ENCODE assay signal across 8 cellular contexts in genomic region chr18:7038330-7038846, GRCh38.
DNase-seq lines count a peak whose midpoint lies in the region; ATAC-seq and TF ChIP-seq lines count a peak whose summit lies in the region.

No MANE protein-coding gene starts in this region.

- peak; percentile 97 for ATAC-seq in foreskin keratinocyte

- peak overlapping the region in 1 of 2 donors; percentile 34 for H3K4me3 Mint-ChIP-seq in CD14-positive monocyte

- intact Hi-C loops in CD14-positive monocyte (cut with micrococcal nuclease) (no loop called here), prostate gland (cut with DNase I) (loop anchor here (5.0 kb wide), 1 partner anchor 139 kb away; no protein-coding TSS in a partner anchor)

- peaks cover 0 to 6% (median 2%) of the 10 kb centered on the region in 7 donors for H3K9me3 Mint-ChIP-seq in CD14-positive monocyte

- H3K4me1 Mint-ChIP-seq in CD14-positive monocyte = peaks cover 4% of the 10 kb centered on the region

- TF ChIP-seq CTCF in CD14-positive monocyte (IDR thresholded peaks at IDR 0.05) = peak; percentile 23
- TF ChIP-seq CTCF in foreskin keratinocyte (conservative IDR thresholded peaks at IDR 0.05) = peak; percentile 87
- peak; percentile 46 to 83 (median 61) for TF ChIP-seq CTCF in prostate gland (IDR thresholded peaks at IDR 0.05)

- peak overlapping the region in 4 of 7 donors; percentile 22 to 68 (median 54) for H3K27ac Mint-ChIP-seq in CD14-positive monocyte

- DNase-seq in CD14-positive monocyte (ENCODE audit: low spot score) (peak; percentile 59), HT1080 (ENCODE audit: low read depth) (peak; percentile 96), SJSA1 (ENCODE audit: low read depth in 1 of 2, low spot score in 2 of 2) (peak; percentile 51 to 61), foreskin keratinocyte (peak; percentile 95 to 96), prostate gland (ENCODE audit: low spot score) (peak; percentile 88), HuH-7.5 (ENCODE audit: low spot score) (no peak), activated T-cell treated with anti-CD3 and anti-CD28 coated beads for 4 hours (no peak)
- DNase-seq in NK-92 treated with Interleukin-12 subunit alpha and Interleukin-12 subunit beta, amount 100 ng/mL, for 24 hours (lab: John Stamatoyannopoulos, UW) = no peak

- H3K27ac ChIP-seq in SJSA1 (no peak overlapping the region), foreskin keratinocyte (peak overlapping the region; percentile 40), prostate gland (peak overlapping the region; percentile 43 to 45)

- H3K9me3 ChIP-seq in SJSA1 (replicated peaks) (no peaks in the 10 kb centered on the region), prostate gland (no peaks in the 10 kb centered on the region)

- TF ChIP-seq POLR2A in prostate gland (IDR thresholded peaks at IDR 0.05) = no peak

- 4% methylated on average over 20 of the region's 20 CpGs for WGBS in prostate gland

- H3K36me3 Mint-ChIP-seq in CD14-positive monocyte = no peaks in the 10 kb centered on the region

- H3K4me1 ChIP-seq in SJSA1 (replicated peaks) = no peaks in the 10 kb centered on the region
- peaks cover 5% of the 10 kb centered on the region for H3K4me1 ChIP-seq in foreskin keratinocyte
- peaks cover 6% of the 10 kb centered on the region for H3K4me1 ChIP-seq in prostate gland (replicated peaks)

- H3K27me3 Mint-ChIP-seq in CD14-positive monocyte (ENCODE audit: low read depth in 3 of 3) = peaks cover 0 to 5% (median 2%) of the 10 kb centered on the region in 3 donors

- H3K4me3 ChIP-seq in SJSA1 = no peak overlapping the region
- H3K4me3 ChIP-seq in prostate gland = peak overlapping the region in 1 of 2 donors; percentile 13

- H3K27me3 ChIP-seq in SJSA1 (replicated peaks) (0 out of 2 replicates have a peak, but pooled peaks cover under 1% of the 10 kb centered on the region), foreskin keratinocyte (no peaks in the 10 kb centered on the region), prostate gland (replicated peaks; ENCODE audit: insufficient read depth) (no peaks in the 10 kb centered on the region)

- H3K36me3 ChIP-seq in SJSA1 (no peaks in the 10 kb centered on the region), prostate gland (no peaks in the 10 kb centered on the region)

Comparison
In these comparisons a context has a peak if more than half of its experiments do, and no peak if none do; other contexts are left out.
1. DNase-seq: peak in CD14-positive monocyte (single experiment), HT1080 (single experiment), SJSA1 (2 of 2), foreskin keratinocyte (2 of 2) and prostate gland (single experiment); none in HuH-7.5 (single experiment), NK-92 treated with Interleukin-12 subunit alpha and Interleukin-12 subunit beta, amount 100 ng/mL, for 24 hours (single experiment) and activated T-cell treated with anti-CD3 and anti-CD28 coated beads for 4 hours (single experiment).
2. CTCF ChIP-seq: peak in every context shown above with its lines; median percentile 87 in foreskin keratinocyte; 61 in prostate gland; 23 in CD14-positive monocyte.